ENCODE assay signal across 2 cellular contexts in genomic region chr15:62135532-62136134, GRCh38.
TF ChIP-seq lines count a peak whose summit lies in the region.

No MANE protein-coding gene starts in this region.

TF ChIP-seq in liver, 16 proteins besides CTCF, POLR2A, EP300 and RAD21:
- TF ChIP-seq HNF4A (conservative IDR thresholded peaks at IDR 0.05) (peak; percentile 4 to 9), NR2F2 (IDR thresholded peaks at IDR 0.05) (no peak)
TF ChIP-seq in liver: peak in this region for 1.

TF ChIP-seq in HepG2, 621 proteins besides CTCF, POLR2A, EP300 and RAD21:
- TF ChIP-seq ZNF563 (CRISPR knock-in tag; IDR thresholded peaks at IDR 0.05) (no peak), ZGPAT (CRISPR knock-in tag; IDR thresholded peaks at IDR 0.05) (no peak), HMGA1 (CRISPR knock-in tag; conservative IDR thresholded peaks at IDR 0.05) (no peak), ZNF20 (CRISPR knock-in tag; IDR thresholded peaks at IDR 0.05) (no peak), ELF4 (CRISPR knock-in tag; IDR thresholded peaks at IDR 0.05; ENCODE audit: borderline replicate concordance) (no peak), ZNF839 (CRISPR knock-in tag; IDR thresholded peaks at IDR 0.05; ENCODE audit: borderline replicate concordance) (no peak), RFX1 (IDR thresholded peaks at IDR 0.05) (no peak), ZMAT3 (CRISPR knock-in tag; conservative IDR thresholded peaks at IDR 0.05) (no peak), EHMT2 (IDR thresholded peaks at IDR 0.05; ENCODE audit: borderline replicate concordance, low read depth, low read length) (no peak), NFE2L1 (CRISPR knock-in tag; IDR thresholded peaks at IDR 0.05; ENCODE audit: borderline replicate concordance) (no peak), CSRNP2 (CRISPR knock-in tag; conservative IDR thresholded peaks at IDR 0.05; ENCODE audit: low read depth) (no peak), ARHGAP35 (CRISPR knock-in tag; IDR thresholded peaks at IDR 0.05; ENCODE audit: borderline replicate concordance) (no peak)
